ENCODE assay signal across 19 cellular contexts in the genomic region with DNA sequence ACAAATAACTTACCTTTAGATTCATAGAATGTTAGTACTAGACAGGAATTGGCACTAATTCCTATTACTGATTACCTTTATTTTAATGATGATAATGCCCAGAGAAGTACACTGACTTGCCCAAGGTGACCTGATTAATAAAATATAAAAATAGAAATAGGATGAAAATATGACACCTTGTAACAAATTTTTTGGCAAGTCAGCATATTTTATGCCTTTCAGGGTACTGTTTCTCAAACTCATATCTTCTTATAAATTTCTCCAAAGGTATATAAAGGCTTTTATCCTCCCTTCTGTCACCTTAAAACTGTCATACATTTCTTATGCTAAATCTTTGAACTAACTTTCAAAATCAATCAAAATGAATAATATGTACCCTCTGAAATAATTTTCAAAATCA.
DNase-seq lines count a peak whose midpoint lies in the region; ATAC-seq, FAIRE-seq and TF ChIP-seq lines count a peak whose summit lies in the region.
"Had no signal": no experiment of that assay in that cellular context is flagged by ENCODE, and none has a peak within 500 bp of the region (broad histone marks: within the 10 kb centered on the region; RNA-seq: fewer than 3 reads in every experiment).

No MANE protein-coding gene starts in this region.

- peaks cover 3% of the 10 kb centered on the region for H3F3A ChIP-seq in SK-N-SH (replicated peaks; ENCODE audit: insufficient read depth)
- no peaks in the 10 kb centered on the region for H3F3A ChIP-seq in neural progenitor cell (ENCODE audit: low read depth)

- H3K27ac Mint-ChIP-seq in endothelial cell (ENCODE audit: unreplicated experiment) (peak overlapping the region; percentile 80), neural progenitor cell (no peak overlapping the region)
- H3K27ac Mint-ChIP-seq: B cell; CD8-positive, alpha-beta T cell had no signal

- H3K4me2 ChIP-seq in SK-N-SH (no peak overlapping the region), OCI-LY7 (ENCODE audit: low read length) (peak overlapping the region; percentile 60), neural progenitor cell (peak overlapping the region; percentile 54)
- H3K4me2 ChIP-seq: BLaER1 treated with 17β-estradiol and CSF1 and Interleukin-3, amounts not matched to agents 10 nM and 100 nM; KMS-11 had no signal

- no peaks in the 10 kb centered on the region for H3K36me3 ChIP-seq in SK-N-SH (replicated peaks in 1 of 2; ENCODE audit: control insufficient read depth in 1 of 2, insufficient read depth in 2 of 2, low read length in 1 of 2)
- H3K36me3 ChIP-seq in OCI-LY7 (ENCODE audit: insufficient read depth, low read length): no peaks in the 10 kb centered on the region
- no peaks in the 10 kb centered on the region for H3K36me3 ChIP-seq in neural progenitor cell
- H3K36me3 ChIP-seq: BLaER1 treated with 17β-estradiol and CSF1 and Interleukin-3, amounts not matched to agents 10 nM and 100 nM had no signal

- TF ChIP-seq RAD21 in SK-N-SH (IDR thresholded peaks at IDR 0.05; ENCODE audit: low read length): no peak

- no peaks in the 10 kb centered on the region for H3K79me2 ChIP-seq in SK-N-SH (ENCODE audit: insufficient read depth)
- H3K79me2 ChIP-seq in OCI-LY7 (ENCODE audit: insufficient read depth, low read depth, low read length): no peaks in the 10 kb centered on the region
- H3K79me2 ChIP-seq in neural progenitor cell (ENCODE audit: low read depth): no peaks in the 10 kb centered on the region

- intact Hi-C loops in OCI-LY7 (cut with micrococcal nuclease; ENCODE audit: unreplicated experiment): no loop called here

- no peaks in the 10 kb centered on the region for H3K9me3 ChIP-seq in SK-N-SH
- H3K9me3 ChIP-seq in OCI-LY7 (ENCODE audit: low read length): no peaks in the 10 kb centered on the region
- H3K9me3 ChIP-seq in neural progenitor cell (ENCODE audit: low read depth): no peaks in the 10 kb centered on the region
- H3K9me3 ChIP-seq: BLaER1 treated with 17β-estradiol and CSF1 and Interleukin-3, amounts not matched to agents 10 nM and 100 nM had no signal

- TF ChIP-seq POLR2A in GM12892 (IDR thresholded peaks at IDR 0.05; ENCODE audit: low read depth, low read length): no peak

- H3K27me3 ChIP-seq in SK-N-SH (ENCODE audit: insufficient read depth): no peaks in the 10 kb centered on the region
- H3K27me3 ChIP-seq in neural progenitor cell: no peaks in the 10 kb centered on the region
- H3K27me3 ChIP-seq: BLaER1 treated with 17β-estradiol and CSF1 and Interleukin-3, amounts not matched to agents 10 nM and 100 nM had no signal

- H3K27me3 Mint-ChIP-seq in endothelial cell (ENCODE audit: unreplicated experiment): no peaks in the 10 kb centered on the region
- no peaks in the 10 kb centered on the region for H3K27me3 Mint-ChIP-seq in neural progenitor cell (ENCODE audit: insufficient read depth, low read depth)
- H3K27me3 Mint-ChIP-seq: B cell had no signal

- H4K20me1 ChIP-seq in SK-N-SH (ENCODE audit: insufficient read depth) (no peaks in the 10 kb centered on the region), OCI-LY7 (ENCODE audit: insufficient read depth, low read length) (no peaks in the 10 kb centered on the region), neural progenitor cell (ENCODE audit: low read depth) (no peaks in the 10 kb centered on the region)
- H4K20me1 ChIP-seq: BLaER1 treated with 17β-estradiol and CSF1 and Interleukin-3, amounts not matched to agents 10 nM and 100 nM had no signal

- H2AFZ ChIP-seq in SK-N-SH (ENCODE audit: low read depth) (peak overlapping the region; percentile 40; the same call in 1 of the 2 replicates), OCI-LY7 (ENCODE audit: low read length) (peak overlapping the region; percentile 19; the same call in 1 of the 2 replicates), neural progenitor cell (replicated peaks) (no peak overlapping the region)

- POLR2A ChIA-PET in SK-N-SH (lab: Yijun Ruan, JAX) (no interaction called here), OCI-LY7 (lab: Charles Lee) (interaction anchor here (0.6 to 0.8 kb wide), 2 partner anchors 19 to 397 kb away, joined by 3 read pairs; no protein-coding TSS in a partner anchor)

- H3K9ac ChIP-seq in SK-N-SH (no peak overlapping the region), neural progenitor cell (no peak overlapping the region)
- H3K9ac ChIP-seq: BLaER1 treated with 17β-estradiol and CSF1 and Interleukin-3, amounts not matched to agents 10 nM and 100 nM; KMS-11 had no signal

- peaks cover 6% of the 10 kb centered on the region for H3K4me1 Mint-ChIP-seq in endothelial cell (ENCODE audit: unreplicated experiment)
- H3K4me1 Mint-ChIP-seq in neural progenitor cell: peaks cover 12% of the 10 kb centered on the region

- TF ChIP-seq EP300 in SK-N-SH (IDR thresholded peaks at IDR 0.05; ENCODE audit: borderline replicate concordance in 1 of 2, low read depth in 1 of 2, low read length in 1 of 2): no peak

- BruUV-seq in OCI-LY7 (replicated peaks; lab: Mats Ljungman, UMichigan): no TSS peak

- H3K9me3 Mint-ChIP-seq in endothelial cell (ENCODE audit: unreplicated experiment) (no peaks in the 10 kb centered on the region), neural progenitor cell (peaks cover 3% of the 10 kb centered on the region)
- H3K9me3 Mint-ChIP-seq: CD8-positive, alpha-beta T cell; H9 had no signal

- TF ChIP-seq CTCF in SK-N-SH (IDR thresholded peaks at IDR 0.05) (no peak), OCI-LY7 (conservative IDR thresholded peaks at IDR 0.05; ENCODE audit: low read length) (no peak), endothelial cell (IDR thresholded peaks at IDR 0.05; ENCODE audit: unreplicated experiment) (no peak), neural progenitor cell (IDR thresholded peaks at IDR 0.05) (no peak)

- DNase-seq in SK-N-SH (no peak), OCI-LY7 (ENCODE audit: low spot score) (no peak), endothelial cell (ENCODE audit: low spot score) (no peak), neural progenitor cell (ENCODE audit: low spot score) (no peak), GM12892 (ENCODE audit: insufficient read length) (no peak), kidney glomerular epithelial cell (lab: John Stamatoyannopoulos, UW) (no peak)
- DNase-seq: CD8-positive, alpha-beta T cell; DMS79 treated with DMSO at 0.1 percent for 48 hours; GF-D8; GOT3 had no signal

- no peaks in the 10 kb centered on the region for H3K36me3 Mint-ChIP-seq in endothelial cell (ENCODE audit: low read depth, unreplicated experiment)
- H3K36me3 Mint-ChIP-seq in neural progenitor cell: peaks cover 3% of the 10 kb centered on the region
- H3K36me3 Mint-ChIP-seq: CD8-positive, alpha-beta T cell had no signal

- no peak overlapping the region for H3K27ac ChIP-seq in SK-N-SH (ENCODE audit: low read depth in 2 of 2, low read length in 1 of 2)
- H3K27ac ChIP-seq in OCI-LY7 (ENCODE audit: low read depth, low read length, poor library complexity, severe bottlenecking): peak overlapping the region; percentile 12
- no peak overlapping the region for H3K27ac ChIP-seq in neural progenitor cell
- H3K27ac ChIP-seq: 22Rv1; BLaER1 treated with 17β-estradiol and CSF1 and Interleukin-3, amounts not matched to agents 10 nM and 100 nM; HL-60; KMS-11 had no signal

- H3K4me1 ChIP-seq in SK-N-SH (ENCODE audit: control insufficient read depth in 1 of 2, insufficient read depth in 2 of 2, low read depth in 1 of 2, low read length in 1 of 2): no peaks in the 10 kb centered on the region
- H3K4me1 ChIP-seq in OCI-LY7 (ENCODE audit: insufficient read depth, low read length, poor library complexity, severe bottlenecking): peaks cover 40% of the 10 kb centered on the region
- H3K4me1 ChIP-seq in neural progenitor cell: peaks cover 4% of the 10 kb centered on the region

- ATAC-seq in SK-N-SH treated with all-trans-retinoic acid at 6 μM for 48 hours (no peak), HG03442 (IDR thresholded peaks at IDR 0.05; ENCODE audit: unreplicated experiment) (no peak)
- ATAC-seq: CD8-positive, alpha-beta T cell had no signal

- H3K4me3 Mint-ChIP-seq in endothelial cell (ENCODE audit: unreplicated experiment): no peak overlapping the region
- H3K4me3 Mint-ChIP-seq in neural progenitor cell: no peak overlapping the region
- H3K4me3 Mint-ChIP-seq: B cell; CD8-positive, alpha-beta T cell; H9 had no signal

- H3K4me3 ChIP-seq in SK-N-SH (ENCODE audit: low read depth in 2 of 2, low read length in 1 of 2) (no peak overlapping the region), OCI-LY7 (ENCODE audit: low read depth, low read length, poor library complexity, severe bottlenecking) (no peak overlapping the region), neural progenitor cell (no peak overlapping the region)
- H3K4me3 ChIP-seq: BLaER1 treated with 17β-estradiol and CSF1 and Interleukin-3, amounts not matched to agents 10 nM and 100 nM had no signal

- no peak for FAIRE-seq in GM12892 (lab: Jason Lieb, UNC)
- FAIRE-seq: HTR-8/SVneo had no signal

- H3K9me2 ChIP-seq in SK-N-SH: no peaks in the 10 kb centered on the region
- H3K9me2 ChIP-seq in OCI-LY7 (ENCODE audit: insufficient read depth, low read length): no peaks in the 10 kb centered on the region

- CTCF ChIA-PET in SK-N-SH (lab: Yijun Ruan, JAX): interaction anchor here (1.2 kb wide), 1 partner anchor 9 kb away, joined by 3 read pairs; no protein-coding TSS in a partner anchor
- CTCF ChIA-PET in OCI-LY7 (lab: Charles Lee; ENCODE audit: unreplicated experiment): no interaction called here

TF ChIP-seq in SK-N-SH, 30 proteins besides CTCF, POLR2A, EP300 and RAD21 (continues in another document):
- TF ChIP-seq, protein P1, sequence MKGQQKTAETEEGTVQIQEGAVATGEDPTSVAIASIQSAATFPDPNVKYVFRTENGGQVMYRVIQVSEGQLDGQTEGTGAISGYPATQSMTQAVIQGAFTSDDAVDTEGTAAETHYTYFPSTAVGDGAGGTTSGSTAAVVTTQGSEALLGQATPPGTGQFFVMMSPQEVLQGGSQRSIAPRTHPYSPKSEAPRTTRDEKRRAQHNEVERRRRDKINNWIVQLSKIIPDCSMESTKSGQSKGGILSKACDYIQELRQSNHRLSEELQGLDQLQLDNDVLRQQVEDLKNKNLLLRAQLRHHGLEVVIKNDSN (IDR thresholded peaks at IDR 0.05; ENCODE audit: borderline replicate concordance, low read depth): no peak
- TF ChIP-seq YY1 (IDR thresholded peaks at IDR 0.05; ENCODE audit: low read depth): no peak
- no peak for TF ChIP-seq ELF1 (IDR thresholded peaks at IDR 0.05)

TF ChIP-seq in SK-N-SH treated with all-trans-retinoic acid at 6 μM for 48 hours, 23 proteins besides CTCF, POLR2A, EP300 and RAD21 (continues in another document):
- TF ChIP-seq ARNTL (CRISPR knock-in tag; IDR thresholded peaks at IDR 0.05; ENCODE audit: borderline replicate concordance, low read depth) (no peak), ZNF70 (CRISPR knock-in tag; IDR thresholded peaks at IDR 0.05) (no peak), TCF4 (CRISPR knock-in tag; IDR thresholded peaks at IDR 0.05; ENCODE audit: borderline replicate concordance) (no peak)
